ENCODE assay signal across 1 cellular context in the genomic region with DNA sequence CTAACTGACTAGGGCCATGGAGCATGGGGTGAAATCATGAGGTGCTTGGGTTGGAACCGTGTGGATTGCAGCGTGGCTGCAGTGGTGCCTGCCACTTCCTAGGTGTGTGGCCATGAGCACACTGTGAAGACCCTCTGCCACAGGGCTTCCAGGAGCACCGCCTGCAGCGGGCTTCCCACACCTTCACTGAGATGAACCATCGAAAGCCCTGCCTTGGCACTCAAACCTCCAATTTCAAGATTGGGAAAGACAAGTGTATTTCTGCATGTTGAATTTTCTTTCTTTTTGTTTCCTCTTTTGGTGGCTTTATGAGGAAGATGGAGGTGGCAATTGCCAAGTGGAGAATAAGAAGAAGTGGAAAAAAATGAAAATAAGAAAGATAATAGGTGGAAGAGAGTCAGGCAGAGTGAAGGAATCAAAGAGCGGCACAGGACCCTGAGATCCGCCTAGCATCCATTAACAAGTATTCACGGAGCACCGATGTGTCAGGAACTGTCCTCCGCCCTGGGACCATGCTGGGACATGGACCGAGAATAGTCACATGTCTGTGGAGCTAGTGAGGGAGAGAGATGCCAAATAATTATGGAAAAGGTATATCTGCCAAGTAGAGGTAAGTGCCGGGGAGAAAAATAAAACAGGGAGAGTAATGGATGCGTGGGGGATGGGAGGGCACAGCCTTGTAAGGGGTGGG.
TF ChIP-seq lines count a peak whose summit lies in the region.

No MANE protein-coding gene starts in this region.

TF ChIP-seq in IMR-90, 13 proteins besides CTCF, POLR2A, EP300 and RAD21 (continued from another document):
- TF ChIP-seq, protein P1, sequence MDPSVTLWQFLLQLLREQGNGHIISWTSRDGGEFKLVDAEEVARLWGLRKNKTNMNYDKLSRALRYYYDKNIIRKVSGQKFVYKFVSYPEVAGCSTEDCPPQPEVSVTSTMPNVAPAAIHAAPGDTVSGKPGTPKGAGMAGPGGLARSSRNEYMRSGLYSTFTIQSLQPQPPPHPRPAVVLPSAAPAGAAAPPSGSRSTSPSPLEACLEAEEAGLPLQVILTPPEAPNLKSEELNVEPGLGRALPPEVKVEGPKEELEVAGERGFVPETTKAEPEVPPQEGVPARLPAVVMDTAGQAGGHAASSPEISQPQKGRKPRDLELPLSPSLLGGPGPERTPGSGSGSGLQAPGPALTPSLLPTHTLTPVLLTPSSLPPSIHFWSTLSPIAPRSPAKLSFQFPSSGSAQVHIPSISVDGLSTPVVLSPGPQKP (IDR thresholded peaks at IDR 0.05; ENCODE audit: borderline replicate concordance, low read depth, low read length): no peak
- TF ChIP-seq FOS (IDR thresholded peaks at IDR 0.05; ENCODE audit: low read depth, low read length): no peak
- TF ChIP-seq MXI1 (IDR thresholded peaks at IDR 0.05; ENCODE audit: borderline replicate concordance, low read depth, low read length): no peak
- no peak for TF ChIP-seq BHLHE40 (IDR thresholded peaks at IDR 0.05; ENCODE audit: low read depth, low read length)
- no peak for TF ChIP-seq MAZ (IDR thresholded peaks at IDR 0.05; ENCODE audit: borderline replicate concordance, low read depth, low read length)
